In the genomic region with DNA sequence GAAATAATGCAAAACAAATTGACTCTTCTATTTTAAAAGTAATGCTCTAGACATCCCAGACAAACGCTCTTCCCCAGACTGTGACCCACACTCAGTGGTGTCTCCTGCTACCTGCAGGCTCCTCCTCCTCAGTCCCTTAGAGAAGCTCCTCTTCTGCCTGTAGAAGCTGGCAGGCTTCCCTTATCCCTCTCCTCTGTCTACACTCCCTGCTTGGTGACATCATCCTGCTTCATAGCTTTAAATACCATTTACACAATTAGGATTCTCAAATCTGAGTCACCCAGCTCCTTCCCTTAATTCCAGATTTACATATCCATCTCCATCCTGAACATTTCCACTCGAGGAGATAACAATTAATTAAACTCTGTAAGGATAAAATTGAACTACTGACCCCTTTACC, we compare ENCODE assay signal across 12 cellular contexts.
DNase-seq lines count a peak whose midpoint lies in the region; ATAC-seq and TF ChIP-seq lines count a peak whose summit lies in the region.
"Had no signal": no experiment of that assay in that cellular context is flagged by ENCODE, and none has a peak within 500 bp of the region (broad histone marks: within the 10 kb centered on the region; RNA-seq: fewer than 3 reads in every experiment).

No MANE protein-coding gene starts in this region.

- DNase-seq in BJ (ENCODE audit: low read depth) (peak; percentile 25), NCI-H226 (peak; percentile 9), choroid plexus epithelial cell (ENCODE audit: low read depth) (peak; percentile 66), iris pigment epithelial cell (ENCODE audit: low read depth) (peak; percentile 26), DMS153 (lab: John Stamatoyannopoulos, UW) (no peak), left colon (no peak), mesenteric fat pad (ENCODE audit: low spot score) (no peak)
- DNase-seq: activated CD4-positive, alpha-beta T cell treated with anti-CD3 and anti-CD28 coated beads, Interleukin-2, amount 50 U/mL, for 4 hours; activated naive CD8-positive, alpha-beta T cell treated with anti-CD3 and anti-CD28 coated beads, Interleukin-2, amount 10 ng/mL, durations not matched to agents 7 days and 5 days; activated T-cell treated with anti-CD3 and anti-CD28 coated beads, Interleukin-2, amount 50 U/mL, for 24 hours; NCI-H1105 treated with DMSO at 0.1 percent for 48 hours had no signal

- no peak for TF ChIP-seq CTCF in BJ (IDR thresholded peaks at IDR 0.05; ENCODE audit: insufficient read depth, low read depth, low read length)
- TF ChIP-seq CTCF in choroid plexus epithelial cell (conservative IDR thresholded peaks at IDR 0.05; ENCODE audit: low read depth, low read length), result no peak

- ATAC-seq in left colon (no peak), HG02759 (IDR thresholded peaks at IDR 0.05; ENCODE audit: unreplicated experiment) (no peak)

- no peaks in the 10 kb centered on the region for H3K27me3 ChIP-seq in BJ (ENCODE audit: control insufficient read depth, insufficient read depth, low read length)

- no peak overlapping the region for H3K4me3 ChIP-seq in BJ (ENCODE audit: low read depth, low read length)
- H3K4me3 ChIP-seq in choroid plexus epithelial cell (ENCODE audit: low read depth, low read length), result no peak overlapping the region

- CTCF ChIA-PET in BJ (lab: Yijun Ruan, JAX), result interaction anchor here (1.2 to 1.6 kb wide), 3 partner anchors 9 to 21 kb away, joined by 3 to 10 read pairs (median 4); no protein-coding TSS in a partner anchor

- no peaks in the 10 kb centered on the region for H3K36me3 ChIP-seq in BJ (ENCODE audit: control insufficient read depth, insufficient read depth, low read length)

- intact Hi-C loops in left colon (cut with DNase I, micrococcal nuclease), result no loop called here

- POLR2A ChIA-PET in BJ (lab: Charles Lee), result interaction anchor here (0.5 kb wide), 1 partner anchor 1214 kb away, joined by 3 read pairs; no protein-coding TSS in a partner anchor

Comparison
In these comparisons a context has a peak if more than half of its experiments do, and no peak if none do; other contexts are left out.
1. DNase-seq: peak in BJ (single experiment), NCI-H226 (single experiment), choroid plexus epithelial cell (single experiment) and iris pigment epithelial cell (single experiment); none in DMS153 (single experiment), left colon (0 of 2) and mesenteric fat pad (single experiment).